9 cellular contexts compared by ENCODE assay signal in genomic region chr16:75043175-75043937, GRCh38. TPM values are rescaled to one million over a fixed set of nuclear protein-coding genes. Genes with fewer than 3 reads are reported as not detected.
A peak's percentile ranks its signal among the peaks of the same experiment; 100 is the strongest.
DNase-seq lines count a peak whose midpoint lies in the region; ATAC-seq lines count a peak whose summit lies in the region.
"Had no signal": no experiment of that assay in that cellular context is flagged by ENCODE, and none has a peak within 500 bp of the region (broad histone marks: within the 10 kb centered on the region; RNA-seq: fewer than 3 reads in every experiment).

No MANE protein-coding gene starts in this region.

- H3K9me3 ChIP-seq in BLaER1 (peaks cover 52% of the 10 kb centered on the region), esophagus (ENCODE audit: control insufficient read depth in 2 of 2, insufficient read depth in 1 of 2, low read depth in 1 of 2, low read length in 1 of 2) (no peaks in the 10 kb centered on the region)

- H3K27ac ChIP-seq in BLaER1 (peak overlapping the region; percentile 19), esophagus (ENCODE audit: low read depth in 2 of 2, low read length in 1 of 2) (peak overlapping the region; percentile 42 to 67)

- 0 out of 2 replicates have a peak overlapping the region, but pooled peaks have one; percentile 46 for H3K9ac ChIP-seq in BLaER1

- H3K4me3 ChIP-seq in BLaER1 (no peak overlapping the region), esophagus (ENCODE audit: low read depth in 1 of 2, low read length in 2 of 2) (no peak overlapping the region)

- H3K27me3 ChIP-seq in BLaER1 = no peaks in the 10 kb centered on the region
- no peaks in the 10 kb centered on the region for H3K27me3 ChIP-seq in esophagus (ENCODE audit: control insufficient read depth in 1 of 2, insufficient read depth in 2 of 2, low read length in 2 of 2)

- WGBS in esophagus, 2 donors = 71 to 78% methylated on average over 2 of the region's 2 CpGs

- DNase-seq in HUDEP-2 (lab: John Stamatoyannopoulos, UW; ENCODE audit: unreplicated experiment in 76 of 76) (peak in 72 of 76 experiments; percentile 25 to 97 (median 70)), NCI-H1048 (lab: John Stamatoyannopoulos, UW) (no peak), D341Med (ENCODE audit: low spot score) (no peak), COR-L47 (lab: John Stamatoyannopoulos, UW) (no peak), anterior cingulate cortex (lab: John Stamatoyannopoulos, UW) (no peak)
- DNase-seq: SW 1271 had no signal

- peak overlapping the region; percentile 73 for H3K4me2 ChIP-seq in BLaER1

- peaks cover 100% of the 10 kb centered on the region for H4K20me1 ChIP-seq in BLaER1

- peak; percentile 85 for ATAC-seq in GM19452 (IDR thresholded peaks at IDR 0.05; ENCODE audit: unreplicated experiment)

- H3K36me3 ChIP-seq in BLaER1 = peaks cover 54% of the 10 kb centered on the region
- no peaks in the 10 kb centered on the region for H3K36me3 ChIP-seq in esophagus (ENCODE audit: control insufficient read depth in 2 of 2, insufficient read depth in 2 of 2, low read length in 1 of 2)

- H3K4me1 ChIP-seq in BLaER1 = peaks cover 53% of the 10 kb centered on the region
- peaks cover 0 to 3% of the 10 kb centered on the region in 2 donors for H3K4me1 ChIP-seq in esophagus (ENCODE audit: control insufficient read depth in 2 of 2, insufficient read depth in 2 of 2, low read length in 1 of 2)

RNA-seq across cellular contexts. Expression of gene ZNRF1, which starts 44.5 kb away (rescaled TPM):
- polyA plus RNA-seq in esophagus = 10 to 100 TPM; 36.2 to 39.5 TPM

RNA-seq across cellular contexts. Expression of gene WDR59, which starts 58.4 kb away (rescaled TPM):
- polyA plus RNA-seq in esophagus = 10 to 100 TPM; 16.1 to 27.6 TPM

Comparison
In these comparisons a context has a peak if more than half of its experiments do, and no peak if none do; other contexts are left out.
1. DNase-seq: peak in HUDEP-2 (72 of 76); none in NCI-H1048 (single experiment), D341Med (single experiment), COR-L47 (single experiment) and anterior cingulate cortex (0 of 58).